ENCODE assay signal across 1 cellular context in genomic region chr17:48101012-48101720, GRCh38.
TF ChIP-seq lines count a peak whose summit lies in the region.

Gene CBX1 (minus strand): TSS chr17:48101478. CDS start chr17:48077004, 24,474 bp downstream.

TF ChIP-seq in GM12878, 131 proteins besides CTCF, POLR2A, EP300 and RAD21 (continued from another document):
- TF ChIP-seq NKRF (conservative IDR thresholded peaks at IDR 0.05) (peak; percentile 74; the same call in 1 of the 2 replicates), TCF12 (IDR thresholded peaks at IDR 0.05; ENCODE audit: low read depth, low read length) (peak; percentile 41; the same call in 1 of the 2 replicates), TAF1 (IDR thresholded peaks at IDR 0.05; ENCODE audit: borderline replicate concordance, low read depth, low read length) (peak; percentile 38; the same call in 1 of the 2 replicates), CREB1 (IDR thresholded peaks at IDR 0.05; ENCODE audit: low read depth) (0 out of 2 replicates have a peak, but pooled peaks have one; percentile 33), SREBF2 (IDR thresholded peaks at IDR 0.05; ENCODE audit: low read length) (no peak), E2F8 (IDR thresholded peaks at IDR 0.05; ENCODE audit: low read depth, partially characterized antibody) (no peak), RB1 (IDR thresholded peaks at IDR 0.05; ENCODE audit: borderline replicate concordance) (peak; percentile 89), SMAD5 (IDR thresholded peaks at IDR 0.05; ENCODE audit: low read depth) (no peak), ZNF687 (IDR thresholded peaks at IDR 0.05) (peak; percentile 50; the same call in 1 of the 2 replicates), FOS (IDR thresholded peaks at IDR 0.05; ENCODE audit: borderline replicate concordance, extremely low read depth, insufficient read length) (no peak), RUNX3 (IDR thresholded peaks at IDR 0.05; ENCODE audit: low read length) (peak; percentile 60), KLF5 (IDR thresholded peaks at IDR 0.05; ENCODE audit: partially characterized antibody) (peak; percentile 87), ATF7 (IDR thresholded peaks at IDR 0.05; ENCODE audit: low read depth) (0 out of 2 replicates have a peak, but pooled peaks have one; percentile 13), TCF7 (IDR thresholded peaks at IDR 0.05; ENCODE audit: borderline replicate concordance) (peak; percentile 22; the same call in 1 of the 2 replicates), CBFB (IDR thresholded peaks at IDR 0.05; ENCODE audit: low read depth) (no peak; the same call in 1 of the 2 replicates), ATF2 (IDR thresholded peaks at IDR 0.05; ENCODE audit: low read length) (no peak), PBX3 (IDR thresholded peaks at IDR 0.05; ENCODE audit: insufficient replicate concordance, low read depth, low read length) (no peak), EED (IDR thresholded peaks at IDR 0.05; ENCODE audit: low read depth) (0 out of 2 replicates have a peak, but pooled peaks have one; percentile 21), ATF3 (IDR thresholded peaks at IDR 0.05; ENCODE audit: borderline replicate concordance, extremely low read depth, low read depth, low read length) (no peak), ESRRA (IDR thresholded peaks at IDR 0.05; ENCODE audit: low read length) (no peak), YY1 (IDR thresholded peaks at IDR 0.05; ENCODE audit: low read depth, low read length) (peak; percentile 63), NFIC (IDR thresholded peaks at IDR 0.05; ENCODE audit: low read depth, low read length) (no peak), ZBTB4 (CRISPR knock-in tag; IDR thresholded peaks at IDR 0.05) (no peak), E4F1 (IDR thresholded peaks at IDR 0.05; ENCODE audit: borderline replicate concordance, partially characterized antibody) (peak; percentile 15), BACH1 (IDR thresholded peaks at IDR 0.05; ENCODE audit: borderline replicate concordance) (no peak; the same call in none of the 2 replicates), SP1 (IDR thresholded peaks at IDR 0.05; ENCODE audit: low read depth, low read length) (no peak), TCF3 (IDR thresholded peaks at IDR 0.05; ENCODE audit: borderline replicate concordance, insufficient read depth, low read depth, low read length) (0 out of 2 replicates have a peak, but pooled peaks have one; percentile 7), POLR2AphosphoS5 (IDR thresholded peaks at IDR 0.05; ENCODE audit: low read length) (no peak; the same call in 1 of the 2 replicates), CHD4 (IDR thresholded peaks at IDR 0.05) (no peak), EZH2 (IDR thresholded peaks at IDR 0.05; ENCODE audit: borderline replicate concordance, control insufficient read depth, low read depth, low read length) (no peak), ZNF24 (IDR thresholded peaks at IDR 0.05) (peak; percentile 24; the same call in 1 of the 2 replicates), SIN3A (IDR thresholded peaks at IDR 0.05; ENCODE audit: low read depth, low read length) (no peak), ZNF207 (IDR thresholded peaks at IDR 0.05; ENCODE audit: borderline replicate concordance) (peak; percentile 83), BCL11A (IDR thresholded peaks at IDR 0.05; ENCODE audit: low read depth, low read length) (0 out of 2 replicates have a peak, but pooled peaks have one; percentile 1), NRF1 (conservative IDR thresholded peaks at IDR 0.05; ENCODE audit: low read depth, low read length) (peak; percentile 91), ZNF384 (IDR thresholded peaks at IDR 0.05; ENCODE audit: borderline replicate concordance, low read depth, low read length) (0 out of 2 replicates have a peak, but pooled peaks have one; percentile 8), SMC3 (IDR thresholded peaks at IDR 0.05; ENCODE audit: borderline replicate concordance, low read length) (no peak), BMI1 (IDR thresholded peaks at IDR 0.05; ENCODE audit: borderline replicate concordance) (no peak)
